Comparison of ENCODE assay signal across 8 cellular contexts in the genomic region with DNA sequence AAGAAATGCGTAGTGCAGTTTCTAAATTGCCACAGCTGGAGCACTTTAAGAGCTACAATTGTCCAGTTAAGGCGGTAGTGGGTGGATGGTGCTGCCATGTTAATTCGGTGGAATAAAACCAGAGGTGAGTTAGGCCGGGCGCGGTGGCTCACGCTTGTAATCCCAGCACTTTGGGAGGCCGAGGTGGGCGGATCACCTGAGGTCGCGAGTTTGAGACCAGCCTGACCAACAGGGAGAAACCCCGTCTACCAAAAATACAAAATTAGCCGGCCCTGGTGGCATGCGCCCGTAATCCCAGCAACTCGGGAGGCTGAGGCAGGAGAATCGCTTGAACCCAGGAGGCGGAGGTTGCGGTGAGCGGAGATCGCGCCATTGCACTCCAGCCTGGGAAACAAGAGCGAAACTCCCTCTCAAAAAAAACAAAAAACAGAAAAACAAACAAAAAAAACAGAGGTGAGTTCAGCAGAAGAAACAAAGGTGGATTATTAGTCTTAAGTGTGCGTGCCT. TPM values are rescaled to one million over a fixed set of nuclear protein-coding genes. Genes with fewer than 3 reads are reported as not detected.
DNase-seq lines count a peak whose midpoint lies in the region; ATAC-seq, FAIRE-seq and TF ChIP-seq lines count a peak whose summit lies in the region.
"Not testable (repeated sequence)": the region's sequence is repeated elsewhere in the genome, so short reads cannot be mapped to it uniquely, and the experiment has no call there.

No MANE protein-coding gene starts in this region.

- peak overlapping the region; percentile 96 for H3K27ac Mint-ChIP-seq in activated naive CD8-positive, alpha-beta T cell treated with anti-CD3 and anti-CD28 coated beads, Interleukin-2, amount 10 ng/mL, durations not matched to agents 7 days and 5 days
- H3K27ac Mint-ChIP-seq in naive thymus-derived CD8-positive, alpha-beta T cell, result peak overlapping the region; percentile 94 to 100 (median 98)
- H3K27ac Mint-ChIP-seq in stimulated activated effector memory CD8-positive, alpha-beta T cell treated with anti-CD3 and anti-CD28 coated beads, Interleukin-12 subunit alpha, Interleukin-12 subunit beta, amount 100 ng/mL, for 72 hours, result peak overlapping the region; percentile 95

- TF ChIP-seq CTCF in AG04450 (IDR thresholded peaks at IDR 0.05; ENCODE audit: low read depth, low read length); HFF-Myc (IDR thresholded peaks at IDR 0.05; ENCODE audit: low read depth, low read length, missing control alignments); H1 (IDR thresholded peaks at IDR 0.05; ENCODE audit: control extremely low read depth in 1 of 3, insufficient read depth in 1 of 3, low read depth in 1 of 3, low read length in 3 of 3): not testable (repeated sequence)

- H4K5ac ChIP-seq in H1 (ENCODE audit: insufficient read length, low read depth, low read length), result peak overlapping the region; percentile 84

- H3K4me3 ChIP-seq in AG04450 (ENCODE audit: low read depth, low read length), result peak overlapping the region; percentile 94
- H3K4me3 ChIP-seq in HFF-Myc (replicated peaks; ENCODE audit: low read depth, low read length), result peak overlapping the region; percentile 97
- peak overlapping the region; percentile 89 for H3K4me3 ChIP-seq in SK-N-MC
- peak overlapping the region; percentile 85 to 98 (median 96) for H3K4me3 ChIP-seq in H1 (ENCODE audit: extremely low read depth in 1 of 4, insufficient read depth in 2 of 4, low read depth in 3 of 4, low read length in 4 of 4)
- peak overlapping the region; percentile 98 for H3K4me3 ChIP-seq in iPS-11a (ENCODE audit: low read depth, low read length)

- H3K27me3 ChIP-seq in AG04450 (ENCODE audit: control insufficient read depth, insufficient read depth, low read length); H1 (replicated peaks in 1 of 4; ENCODE audit: control insufficient read depth in 3 of 4, extremely low read depth in 1 of 4, insufficient read depth in 3 of 4, low read length in 3 of 4): not testable (repeated sequence)

- not testable (repeated sequence) for H2AK5ac ChIP-seq in H1 (ENCODE audit: low read depth, low read length)

- ATAC-seq in activated naive CD8-positive, alpha-beta T cell treated with anti-CD3 and anti-CD28 coated beads, Interleukin-2, amount 10 ng/mL, durations not matched to agents 7 days and 5 days (ENCODE audit: low read depth); naive thymus-derived CD8-positive, alpha-beta T cell; stimulated activated effector memory CD8-positive, alpha-beta T cell treated with anti-CD3 and anti-CD28 coated beads, Interleukin-12 subunit alpha, Interleukin-12 subunit beta, amount 100 ng/mL, for 72 hours: not testable (repeated sequence)

- H2BK5ac ChIP-seq in H1 (ENCODE audit: low read depth, low read length), result peak overlapping the region; percentile 28

- not testable (repeated sequence) for H2BK120ac ChIP-seq in H1 (replicated peaks; ENCODE audit: low read depth, low read length)

- peak overlapping the region; percentile 80 for H3K9ac ChIP-seq in SK-N-MC (ENCODE audit: insufficient read length)
- peak overlapping the region in 3 of 4 experiments; percentile 6 to 55 (median 28); a peak in 2 of 7 replicates for H3K9ac ChIP-seq in H1 (replicated peaks in 1 of 4; ENCODE audit: extremely low read depth in 1 of 4, low read depth in 3 of 4, low read length in 3 of 4)

- not testable (repeated sequence) for H2BK20ac ChIP-seq in H1 (ENCODE audit: low read length)

- not testable (repeated sequence) for H3K4me1 ChIP-seq in H1 (replicated peaks in 1 of 4; ENCODE audit: control insufficient read depth in 3 of 4, insufficient read depth in 4 of 4, low read length in 3 of 4)

- not testable (repeated sequence) for H3K27me3 Mint-ChIP-seq in activated naive CD8-positive, alpha-beta T cell treated with anti-CD3 and anti-CD28 coated beads, Interleukin-2, amount 10 ng/mL, durations not matched to agents 7 days and 5 days; naive thymus-derived CD8-positive, alpha-beta T cell

- H3K9me3 Mint-ChIP-seq in activated naive CD8-positive, alpha-beta T cell treated with anti-CD3 and anti-CD28 coated beads, Interleukin-2, amount 10 ng/mL, durations not matched to agents 7 days and 5 days; naive thymus-derived CD8-positive, alpha-beta T cell; stimulated activated effector memory CD8-positive, alpha-beta T cell treated with anti-CD3 and anti-CD28 coated beads, Interleukin-12 subunit alpha, Interleukin-12 subunit beta, amount 100 ng/mL, for 72 hours: not testable (repeated sequence)

- 87% methylated on average over 24 of the region's 24 CpGs; no CpG with 5 or more reads in 1 of the 2 experiments for WGBS in H1 (ENCODE audit: extremely low coverage in 1 of 2, insufficient coverage in 1 of 2, insufficient read length in 1 of 2, insufficient replicate concordance in 2 of 2, low coverage in 1 of 2, low lambda C conversion rate in 2 of 2, missing lambda C conversion rate in 1 of 2), 2 experiments

- H3K4me3 Mint-ChIP-seq in activated naive CD8-positive, alpha-beta T cell treated with anti-CD3 and anti-CD28 coated beads, Interleukin-2, amount 10 ng/mL, durations not matched to agents 7 days and 5 days, result peak overlapping the region; percentile 99
- H3K4me3 Mint-ChIP-seq in naive thymus-derived CD8-positive, alpha-beta T cell, result peak overlapping the region; percentile 95 to 100 (median 98)
- H3K4me3 Mint-ChIP-seq in stimulated activated effector memory CD8-positive, alpha-beta T cell treated with anti-CD3 and anti-CD28 coated beads, Interleukin-12 subunit alpha, Interleukin-12 subunit beta, amount 100 ng/mL, for 72 hours, result peak overlapping the region; percentile 94

- peak overlapping the region; percentile 76 to 93 for H3K4me2 ChIP-seq in H1 (ENCODE audit: insufficient read depth in 1 of 2, low read depth in 2 of 2, low read length in 2 of 2)

- not testable (repeated sequence) for FAIRE-seq in H1 (lab: Jason Lieb, UNC)

- H4K8ac ChIP-seq in H1 (ENCODE audit: extremely low read depth, insufficient read depth, low read length), result not testable (repeated sequence)

- H4K91ac ChIP-seq in H1 (replicated peaks; ENCODE audit: insufficient read length, low read length), result not testable (repeated sequence)

- not testable (repeated sequence) for H3K27ac ChIP-seq in AG04450 (ENCODE audit: low read depth, low read length); H1 (ENCODE audit: low read depth, low read length)
- peak overlapping the region; percentile 53; the same call in 1 of the 2 replicates for H3K27ac ChIP-seq in SK-N-MC

- not testable (repeated sequence) for H3K14ac ChIP-seq in H1 (ENCODE audit: insufficient read length)

- not testable (repeated sequence) for H4K20me1 ChIP-seq in H1 (replicated peaks in 1 of 2; ENCODE audit: control insufficient read depth in 1 of 2, insufficient read depth in 2 of 2, low read length in 2 of 2)

- H2BK12ac ChIP-seq in H1 (ENCODE audit: low read depth, low read length), result not testable (repeated sequence)

- H2AFZ ChIP-seq in H1 (ENCODE audit: low read length), result peak overlapping the region; percentile 98

- H3K79me2 ChIP-seq in H1 (ENCODE audit: control insufficient read depth in 1 of 2, insufficient read depth in 2 of 2, low read length in 2 of 2), result peaks cover 0 to 27% of the 10 kb centered on the region in 2 experiments; a peak in 3 of 4 replicates

- H3K4me1 Mint-ChIP-seq in activated naive CD8-positive, alpha-beta T cell treated with anti-CD3 and anti-CD28 coated beads, Interleukin-2, amount 10 ng/mL, durations not matched to agents 7 days and 5 days, result peaks cover 17% of the 10 kb centered on the region
- peaks cover 12 to 32% (median 30%) of the 10 kb centered on the region in 4 donors for H3K4me1 Mint-ChIP-seq in naive thymus-derived CD8-positive, alpha-beta T cell
- peaks cover 19% of the 10 kb centered on the region for H3K4me1 Mint-ChIP-seq in stimulated activated effector memory CD8-positive, alpha-beta T cell treated with anti-CD3 and anti-CD28 coated beads, Interleukin-12 subunit alpha, Interleukin-12 subunit beta, amount 100 ng/mL, for 72 hours

- CTCF ChIA-PET in AG04450 (lab: Charles Lee), result interaction anchor here (1.2 to 2.0 kb wide), 2 partner anchors 12 to 86 kb away, joined by 3 to 7 read pairs; no protein-coding TSS in a partner anchor
- CTCF ChIA-PET in H1 (lab: Charles Lee; ENCODE audit: partially characterized antibody), result interaction anchor here (1.6 to 2.0 kb wide), 4 partner anchors 12 to 473 kb away, joined by 4 to 10 read pairs (median 5); no protein-coding TSS in a partner anchor

- POLR2A ChIA-PET in AG04450 (lab: Yijun Ruan, JAX) (interaction anchor here (0.6 to 0.8 kb wide), 2 partner anchors 23 to 84 kb away, joined by 3 read pairs; no protein-coding TSS in a partner anchor), H1 (lab: Charles Lee; ENCODE audit: partially characterized antibody) (interaction anchor here (1.0 to 1.5 kb wide), 3 partner anchors 11 to 81 kb away, joined by 3 read pairs; no protein-coding TSS in a partner anchor)
- POLR2A ChIA-PET in activated naive CD8-positive, alpha-beta T cell treated with anti-CD3 and anti-CD28 coated beads, Interleukin-2, amount 10 ng/mL, durations not matched to agents 7 days and 5 days (lab: Charles Lee); naive thymus-derived CD8-positive, alpha-beta T cell (lab: Charles Lee): not testable (repeated sequence)

- H2BK15ac ChIP-seq in H1 (ENCODE audit: low read length), result not testable (repeated sequence)

- TF ChIP-seq POLR2A in H1 (IDR thresholded peaks at IDR 0.05; ENCODE audit: control extremely low read depth in 1 of 2, low read depth in 2 of 2, low read length in 2 of 2), result not testable (repeated sequence)

- peak overlapping the region; percentile 64 for H3K18ac ChIP-seq in H1 (ENCODE audit: extremely low read depth, low read length)

- not testable (repeated sequence) for DNase-seq in AG04450 (ENCODE audit: low read depth, low spot score); HFF-Myc (ENCODE audit: extremely low read depth, low read depth); SK-N-MC (ENCODE audit: low read depth, low spot score); activated naive CD8-positive, alpha-beta T cell treated with anti-CD3 and anti-CD28 coated beads, Interleukin-2, amount 10 ng/mL, durations not matched to agents 7 days and 5 days; H1 (ENCODE audit: low read depth in 1 of 2, low spot score in 2 of 2); stimulated activated effector memory CD8-positive, alpha-beta T cell treated with anti-CD3 and anti-CD28 coated beads, Interleukin-12 subunit alpha, Interleukin-12 subunit beta, amount 100 ng/mL, for 72 hours (ENCODE audit: low spot score in 2 of 2)
- DNase-seq in naive thymus-derived CD8-positive, alpha-beta T cell, result peak in 1 of 10 donors; percentile 5

- H3K79me1 ChIP-seq in H1 (ENCODE audit: low read depth, low read length), result not testable (repeated sequence)

- H3K36me3 ChIP-seq in SK-N-MC (ENCODE audit: insufficient read depth, low read length), result peaks cover 20% of the 10 kb centered on the region
- H3K36me3 ChIP-seq in H1 (ENCODE audit: control insufficient read depth in 2 of 4, insufficient read depth in 4 of 4, low read length in 3 of 4), result not testable (repeated sequence)

- H3K9me3 ChIP-seq in AG04450 (ENCODE audit: control insufficient read depth, insufficient read depth, low read length); SK-N-MC (ENCODE audit: low read depth, low read length); H1 (ENCODE audit: insufficient read depth in 2 of 2, low read depth in 1 of 2, low read length in 1 of 2): not testable (repeated sequence)

- not testable (repeated sequence) for TF ChIP-seq RAD21 in H1 (IDR thresholded peaks at IDR 0.05 in 1 of 2, conservative IDR thresholded peaks at IDR 0.05 in 1 of 2; ENCODE audit: low read depth in 2 of 2, low read length in 2 of 2)

- H3K4ac ChIP-seq in H1 (replicated peaks; ENCODE audit: insufficient read length, low read depth, low read length), result not testable (repeated sequence)

- H3K56ac ChIP-seq in H1 (replicated peaks; ENCODE audit: insufficient read length, low read depth, low read length), result not testable (repeated sequence)

- not testable (repeated sequence) for H3K23ac ChIP-seq in H1 (ENCODE audit: insufficient read length)

- peaks cover 13% of the 10 kb centered on the region for H3K36me3 Mint-ChIP-seq in activated naive CD8-positive, alpha-beta T cell treated with anti-CD3 and anti-CD28 coated beads, Interleukin-2, amount 10 ng/mL, durations not matched to agents 7 days and 5 days
- H3K36me3 Mint-ChIP-seq in naive thymus-derived CD8-positive, alpha-beta T cell, result peaks cover 6 to 21% (median 8%) of the 10 kb centered on the region in 3 donors
- peaks cover 21% of the 10 kb centered on the region for H3K36me3 Mint-ChIP-seq in stimulated activated effector memory CD8-positive, alpha-beta T cell treated with anti-CD3 and anti-CD28 coated beads, Interleukin-12 subunit alpha, Interleukin-12 subunit beta, amount 100 ng/mL, for 72 hours

- not testable (repeated sequence) for H3K23me2 ChIP-seq in H1 (ENCODE audit: low read depth, low read length)

- TF ChIP-seq EP300 in H1 (IDR thresholded peaks at IDR 0.05; ENCODE audit: borderline replicate concordance in 1 of 2, low read depth in 2 of 2, low read length in 2 of 2), result not testable (repeated sequence)

RNA-seq across cellular contexts. Expression of a gene that starts 0.5 kb away (rescaled TPM):
- polyA plus RNA-seq in AG04450 (2011; rRNA removed) (14.1 and 14.9 TPM in 2 replicates), H1 (2011; rRNA removed) (23.6 and 27.7 TPM in 2 replicates)
- 8.2 and 8.6 TPM in 2 replicates for polyA minus RNA-seq in AG04450 (2011; rRNA and poly(A)+ RNA removed)
- 10 to 100 TPM; 16.7 to 18.4 TPM for total RNA-seq in activated naive CD8-positive, alpha-beta T cell treated with anti-CD3 and anti-CD28 coated beads, Interleukin-2, amount 10 ng/mL, durations not matched to agents 7 days and 5 days
- 38.2 and 38.4 TPM in 2 replicates for total RNA-seq in H1 (2021; fragmentation: NEBNext Ultra II Directional; extraction: Animal tissue kit (Norgen Biotek cat#: 25700))
- polyA plus RNA-seq in H1 (2011; cell fraction: cytosol; rRNA removed), result 32.3 TPM
- polyA plus RNA-seq in H1 (2011; cell fraction: nucleus; rRNA removed), result 19.1 TPM
- 28.8 to 31.0 TPM (median 30.0 TPM) in 4 replicates for polyA plus RNA-seq in H1 (2012, experiment 1 of 2)
- 15.8 TPM for polyA plus RNA-seq in H1 (2012, experiment 2 of 2)
- 19.3 TPM for polyA plus RNA-seq in H1 (2013, experiment 1 of 2)
- polyA plus RNA-seq in H1 (2013, experiment 2 of 2), result 18.5 TPM
- 20.7 and 22.0 TPM in 2 replicates for polyA minus RNA-seq in H1 (2011; rRNA and poly(A)+ RNA removed)
- 22.9 TPM for polyA minus RNA-seq in H1 (2011; cell fraction: cytosol; rRNA and poly(A)+ RNA removed)
- polyA minus RNA-seq in H1 (2011; cell fraction: nucleus; rRNA and poly(A)+ RNA removed), result 21.0 TPM
- total RNA-seq in naive thymus-derived CD8-positive, alpha-beta T cell, result 10 to 100 TPM; 23.3 to 23.5 TPM
- 10 to 100 TPM; 14.4 to 17.5 (median 17.0) TPM for polyA plus RNA-seq in naive thymus-derived CD8-positive, alpha-beta T cell
